ENCODE assay signal across 8 cellular contexts in genomic region chr12:27221625-27222387, GRCh38. TPM values are rescaled to one million over a fixed set of nuclear protein-coding genes. Genes with fewer than 3 reads are reported as not detected.
A peak's percentile ranks its signal among the peaks of the same experiment; 100 is the strongest.
DNase-seq lines count a peak whose midpoint lies in the region; ATAC-seq, FAIRE-seq and TF ChIP-seq lines count a peak whose summit lies in the region.

No MANE protein-coding gene starts in this region.

- no peaks in the 10 kb centered on the region for H4K20me1 ChIP-seq in K562 (replicated peaks; ENCODE audit: control insufficient read depth, insufficient read depth, low read length)

- FAIRE-seq in K562 (lab: Jason Lieb, UNC): peak; percentile 26

- H2AFZ ChIP-seq in K562 (ENCODE audit: low read depth, low read length): no peak overlapping the region

- H3K4me3 ChIP-seq in K562: no peak overlapping the region
- no peak overlapping the region for H3K4me3 ChIP-seq in thyroid gland (replicated peaks in 1 of 3)

- no peak overlapping the region for H3K9ac ChIP-seq in K562 (ENCODE audit: insufficient read depth in 1 of 2, low read depth in 2 of 2, low read length in 2 of 2)

- no peak for TF ChIP-seq CTCF in K562 (IDR thresholded peaks at IDR 0.05 in 2 of 3, conservative IDR thresholded peaks at IDR 0.05 in 1 of 3; ENCODE audit: insufficient read depth in 2 of 3, low read depth in 1 of 3, low read length in 3 of 3)
- no peak for TF ChIP-seq CTCF in thyroid gland (IDR thresholded peaks at IDR 0.05)

- CTCF ChIA-PET in K562 (lab: Yijun Ruan, JAX; ENCODE audit: low intra/inter-chr PET ratio): no interaction called here
- CTCF ChIA-PET in activated CD4-positive, alpha-beta T cell treated with anti-CD3 and anti-CD28 coated beads, Interleukin-2, amount 10 ng/mL, durations not matched to agents 7 days and 5 days (lab: Charles Lee): interaction anchor here (0.9 kb wide), 1 partner anchor 15 kb away, joined by 3 read pairs; no protein-coding TSS in a partner anchor

- no peak overlapping the region for H3K4me3 Mint-ChIP-seq in activated CD4-positive, alpha-beta T cell treated with anti-CD3 and anti-CD28 coated beads, Interleukin-2, amount 10 ng/mL, durations not matched to agents 7 days and 5 days

- TF ChIP-seq POLR2A in GM18505 (IDR thresholded peaks at IDR 0.05; ENCODE audit: borderline replicate concordance, extremely low read depth, insufficient read depth, insufficient read length) (no peak), K562 (conservative IDR thresholded peaks at IDR 0.05) (no peak), thyroid gland (IDR thresholded peaks at IDR 0.05) (no peak)

- peaks cover 0 to 4% of the 10 kb centered on the region in 2 experiments; a peak in 2 of 5 replicates for H3K27me3 ChIP-seq in K562 (ENCODE audit: control insufficient read depth in 2 of 2, insufficient read depth in 2 of 2, low read length in 2 of 2)
- no peaks in the 10 kb centered on the region for H3K27me3 ChIP-seq in thyroid gland

- no peaks in the 10 kb centered on the region for H3K9me3 Mint-ChIP-seq in activated CD4-positive, alpha-beta T cell treated with anti-CD3 and anti-CD28 coated beads, Interleukin-2, amount 10 ng/mL, durations not matched to agents 7 days and 5 days

- no peak for DNase-seq in K562 (ENCODE audit: extremely low read depth in 1 of 4, low spot score in 3 of 4)
- DNase-seq in NCI-H2107 treated with DMSO at 0.1 percent for 48 hours (lab: John Stamatoyannopoulos, UW; ENCODE audit: unreplicated experiment): no peak
- no peak for DNase-seq in NCI-H1048 (lab: John Stamatoyannopoulos, UW)
- no peak for DNase-seq in activated CD4-positive, alpha-beta T cell treated with anti-CD3 and anti-CD28 coated beads, Interleukin-2, amount 10 ng/mL, durations not matched to agents 7 days and 5 days
- no peak for DNase-seq in thyroid gland

- no peak for TF ChIP-seq EP300 in K562 (IDR thresholded peaks at IDR 0.05; ENCODE audit: low read length)

- POLR2A ChIA-PET in K562 (lab: Yijun Ruan, JAX): no interaction called here
- POLR2A ChIA-PET in activated CD4-positive, alpha-beta T cell treated with anti-CD3 and anti-CD28 coated beads, Interleukin-2, amount 10 ng/mL, durations not matched to agents 7 days and 5 days (lab: Charles Lee): no interaction called here

- H3K4me2 ChIP-seq in K562 (ENCODE audit: insufficient read depth, low read length): no peak overlapping the region

- no peaks in the 10 kb centered on the region for H3K9me3 ChIP-seq in K562 (replicated peaks; ENCODE audit: control insufficient read depth, insufficient read depth, low read depth, low read length)
- no peaks in the 10 kb centered on the region for H3K9me3 ChIP-seq in thyroid gland

- H3K36me3 ChIP-seq in K562 (ENCODE audit: control insufficient read depth, insufficient read depth, low read length) (no peaks in the 10 kb centered on the region), thyroid gland (no peaks in the 10 kb centered on the region)

- no peaks in the 10 kb centered on the region for H3K9me1 ChIP-seq in K562 (ENCODE audit: control insufficient read depth, insufficient read depth, low read length)

- H3K36me3 Mint-ChIP-seq in activated CD4-positive, alpha-beta T cell treated with anti-CD3 and anti-CD28 coated beads, Interleukin-2, amount 10 ng/mL, durations not matched to agents 7 days and 5 days (ENCODE audit: low read depth): peaks cover 3% of the 10 kb centered on the region

- H3K4me1 Mint-ChIP-seq in activated CD4-positive, alpha-beta T cell treated with anti-CD3 and anti-CD28 coated beads, Interleukin-2, amount 10 ng/mL, durations not matched to agents 7 days and 5 days: peaks cover 14% of the 10 kb centered on the region

- ATAC-seq in GM18505 (IDR thresholded peaks at IDR 0.05; ENCODE audit: unreplicated experiment) (peak; percentile 50), GM21447 (IDR thresholded peaks at IDR 0.05; ENCODE audit: unreplicated experiment) (peak; percentile 68), HG03196 (IDR thresholded peaks at IDR 0.05; ENCODE audit: unreplicated experiment) (peak; percentile 66), K562 (no peak)

- H3K4me1 ChIP-seq in K562 (replicated peaks in 1 of 2; ENCODE audit: control insufficient read depth in 2 of 2, insufficient read depth in 2 of 2, low read length in 2 of 2) (no peaks in the 10 kb centered on the region), thyroid gland (no peaks in the 10 kb centered on the region)

- in situ Hi-C loops in K562 (cut with MboI): no loop called here

- H3K79me2 ChIP-seq in K562 (ENCODE audit: control insufficient read depth, insufficient read depth, low read length): no peaks in the 10 kb centered on the region

- peaks cover 2% of the 10 kb centered on the region for H3K27me3 Mint-ChIP-seq in activated CD4-positive, alpha-beta T cell treated with anti-CD3 and anti-CD28 coated beads, Interleukin-2, amount 10 ng/mL, durations not matched to agents 7 days and 5 days

- H3K27ac Mint-ChIP-seq in activated CD4-positive, alpha-beta T cell treated with anti-CD3 and anti-CD28 coated beads, Interleukin-2, amount 10 ng/mL, durations not matched to agents 7 days and 5 days: no peak overlapping the region

- TF ChIP-seq RAD21 in K562 (CRISPR knock-in tag; conservative IDR thresholded peaks at IDR 0.05 in 1 of 2, IDR thresholded peaks at IDR 0.05 in 1 of 2): no peak

- H3K27ac ChIP-seq in K562 (ENCODE audit: extremely low read depth, low read depth, low read length) (no peak overlapping the region), thyroid gland (no peak overlapping the region)

- BruUV-seq in K562 (replicated peaks; lab: Mats Ljungman, UMichigan): no TSS peak

- intact Hi-C loops in K562 (cut with micrococcal nuclease) (no loop called here), thyroid gland (cut with DNase I) (no loop called here)

- WGBS in K562 (ENCODE audit: insufficient coverage, low coverage, missing lambda C conversion rate): 0% methylated on average over 7 of the region's 7 CpGs
- 82 to 83% methylated on average over 7 of the region's 7 CpGs for WGBS in thyroid gland, 2 donors

TF ChIP-seq in K562, 482 proteins besides CTCF, POLR2A, EP300 and RAD21 (continues in another document):
- TF ChIP-seq, protein P1, sequence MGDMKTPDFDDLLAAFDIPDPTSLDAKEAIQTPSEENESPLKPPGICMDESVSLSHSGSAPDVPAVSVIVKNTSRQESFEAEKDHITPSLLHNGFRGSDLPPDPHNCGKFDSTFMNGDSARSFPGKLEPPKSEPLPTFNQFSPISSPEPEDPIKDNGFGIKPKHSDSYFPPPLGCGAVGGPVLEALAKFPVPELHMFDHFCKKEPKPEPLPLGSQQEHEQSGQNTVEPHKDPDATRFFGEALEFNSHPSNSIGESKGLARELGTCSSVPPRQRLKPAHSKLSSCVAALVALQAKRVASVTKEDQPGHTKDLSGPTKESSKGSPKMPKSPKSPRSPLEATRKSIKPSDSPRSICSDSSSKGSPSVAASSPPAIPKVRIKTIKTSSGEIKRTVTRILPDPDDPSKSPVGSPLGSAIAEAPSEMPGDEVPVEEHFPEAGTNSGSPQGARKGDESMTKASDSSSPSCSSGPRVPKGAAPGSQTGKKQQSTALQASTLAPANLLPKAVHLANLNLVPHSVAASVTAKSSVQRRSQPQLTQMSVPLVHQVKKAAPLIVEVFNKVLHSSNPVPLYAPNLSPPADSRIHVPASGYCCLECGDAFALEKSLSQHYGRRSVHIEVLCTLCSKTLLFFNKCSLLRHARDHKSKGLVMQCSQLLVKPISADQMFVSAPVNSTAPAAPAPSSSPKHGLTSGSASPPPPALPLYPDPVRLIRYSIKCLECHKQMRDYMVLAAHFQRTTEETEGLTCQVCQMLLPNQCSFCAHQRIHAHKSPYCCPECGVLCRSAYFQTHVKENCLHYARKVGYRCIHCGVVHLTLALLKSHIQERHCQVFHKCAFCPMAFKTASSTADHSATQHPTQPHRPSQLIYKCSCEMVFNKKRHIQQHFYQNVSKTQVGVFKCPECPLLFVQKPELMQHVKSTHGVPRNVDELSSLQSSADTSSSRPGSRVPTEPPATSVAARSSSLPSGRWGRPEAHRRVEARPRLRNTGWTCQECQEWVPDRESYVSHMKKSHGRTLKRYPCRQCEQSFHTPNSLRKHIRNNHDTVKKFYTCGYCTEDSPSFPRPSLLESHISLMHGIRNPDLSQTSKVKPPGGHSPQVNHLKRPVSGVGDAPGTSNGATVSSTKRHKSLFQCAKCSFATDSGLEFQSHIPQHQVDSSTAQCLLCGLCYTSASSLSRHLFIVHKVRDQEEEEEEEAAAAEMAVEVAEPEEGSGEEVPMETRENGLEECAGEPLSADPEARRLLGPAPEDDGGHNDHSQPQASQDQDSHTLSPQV (IDR thresholded peaks at IDR 0.05): no peak

RNA-seq across cellular contexts. Expression of gene STK38L, which starts 22.3 kb away (rescaled TPM):
- total RNA-seq in K562 (2011; cell fraction: chromatin; rRNA removed; ENCODE audit: low replicate concordance): 3.1 and 7.4 TPM in 2 replicates
- total RNA-seq in K562 (2011; cell fraction: nucleolus; rRNA removed): 0.50 and 0.53 TPM in 2 replicates
- total RNA-seq in K562 (2011; cell fraction: nucleoplasm; rRNA removed): 1.4 and 2.2 TPM in 2 replicates
- total RNA-seq in K562 (2014; rRNA removed) (6.0 and 7.0 TPM in 2 replicates), K562 (2014; rRNA removed; fragmentation: Illumina TruSeq; extraction: Trizol) (9.2 and 10.6 TPM in 2 replicates), K562 (2015; rRNA removed; fragmentation: Illumina TruSeq; extraction: Trizol) (5.9 and 7.9 TPM in 2 replicates), K562 (2021) (9.2 and 9.3 TPM in 2 replicates), thyroid gland (10 to 100 TPM; 20.1 to 42.2 (median 27.0) TPM)
- polyA plus RNA-seq in K562 (2011; rRNA removed) (2.9 and 6.8 TPM in 2 replicates), K562 (2014; fragmentation: Illumina TruSeq; extraction: Trizol) (7.1 and 10.7 TPM in 2 replicates), K562 (2014; fragmentation: Nextera tagmentation; extraction: Ambion mirVana) (1 to 10 TPM; 2.6 to 3.2 TPM), K562 (2014; rRNA removed) (6.9 and 8.1 TPM in 2 replicates)
- polyA plus RNA-seq in K562 (2011; cell fraction: cytosol; rRNA removed): 0.94 and 1.0 TPM in 2 replicates
- 1.6 and 2.0 TPM in 2 replicates for polyA plus RNA-seq in K562 (2011; cell fraction: nucleus; rRNA removed)
- polyA plus RNA-seq in K562 (2012): 4.4 and 5.0 TPM in 2 replicates
- 5.1 and 6.9 TPM in 2 replicates for polyA minus RNA-seq in K562 (2011; rRNA and poly(A)+ RNA removed)
- 2.9 and 6.6 TPM in 2 replicates for polyA minus RNA-seq in K562 (2011; cell fraction: cytosol; rRNA and poly(A)+ RNA removed)
- 1.5 and 1.7 TPM in 2 replicates for polyA minus RNA-seq in K562 (2011; cell fraction: nucleus; rRNA and poly(A)+ RNA removed)
- 10 to 100 TPM; 18.2 to 20.4 TPM for total RNA-seq in activated CD4-positive, alpha-beta T cell treated with anti-CD3 and anti-CD28 coated beads, Interleukin-2, amount 10 ng/mL, durations not matched to agents 7 days and 5 days
